ENCODE assay signal across 12 cellular contexts in the genomic region with DNA sequence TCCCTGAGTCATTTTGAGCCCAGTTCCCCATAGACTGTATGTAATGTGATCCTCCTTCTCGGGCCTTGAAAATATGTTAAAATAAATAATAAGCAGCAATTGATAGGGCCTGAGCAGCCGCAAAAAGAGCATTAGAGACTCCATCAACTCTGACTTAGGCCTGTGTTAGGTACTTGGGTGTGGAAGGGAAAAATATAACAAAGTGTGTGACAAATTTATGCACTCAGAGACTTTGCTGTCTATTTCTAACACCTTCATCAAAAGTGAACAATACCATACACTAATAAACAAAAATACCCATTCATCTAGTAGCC. TPM values are rescaled to one million over a fixed set of nuclear protein-coding genes. Genes with fewer than 3 reads are reported as not detected.
A peak's percentile ranks its signal among the peaks of the same experiment; 100 is the strongest.
DNase-seq lines count a peak whose midpoint lies in the region; ATAC-seq and TF ChIP-seq lines count a peak whose summit lies in the region.
"Had no signal": no experiment of that assay in that cellular context is flagged by ENCODE, and none has a peak within 500 bp of the region (broad histone marks: within the 10 kb centered on the region; RNA-seq: fewer than 3 reads in every experiment).

No MANE protein-coding gene starts in this region.

- H3K4me2 ChIP-seq in KMS-11 (no peak overlapping the region), SU-DHL-6 (ENCODE audit: low read depth, low read length, poor library complexity, severe bottlenecking) (no peak overlapping the region)

- H3K9ac ChIP-seq in KMS-11: no peak overlapping the region
- H3K9ac ChIP-seq in SU-DHL-6 (ENCODE audit: low read length): no peak overlapping the region

- intact Hi-C loops in left ventricle myocardium inferior (cut with micrococcal nuclease) (no loop called here), left ventricle myocardium superior (cut with micrococcal nuclease) (no loop called here)

- no peaks in the 10 kb centered on the region for H3F3A ChIP-seq in SU-DHL-6 (ENCODE audit: insufficient read depth)

- no peak overlapping the region for H3K4me3 Mint-ChIP-seq in neural crest cell
- H3K4me3 Mint-ChIP-seq: CD8-positive, alpha-beta memory T cell; T-helper 17 cell had no signal

- no peaks in the 10 kb centered on the region for H3K79me2 ChIP-seq in KMS-11 (ENCODE audit: insufficient read depth, low read depth)
- no peaks in the 10 kb centered on the region for H3K79me2 ChIP-seq in SU-DHL-6 (ENCODE audit: insufficient read depth, low read length)

- H3K9me3 ChIP-seq in left ventricle myocardium inferior (replicated peaks): no peaks in the 10 kb centered on the region
- H3K9me3 ChIP-seq in SU-DHL-6 (ENCODE audit: insufficient read depth, low read length): no peaks in the 10 kb centered on the region
- H3K9me3 ChIP-seq: SJCRH30 had no signal

- H3K4me1 Mint-ChIP-seq in neural crest cell: peaks cover 15% of the 10 kb centered on the region
- H3K4me1 Mint-ChIP-seq: CD8-positive, alpha-beta memory T cell had no signal

- no peak for ATAC-seq in left ventricle myocardium superior

- H3K36me3 ChIP-seq in left ventricle myocardium inferior (no peaks in the 10 kb centered on the region), KMS-11 (ENCODE audit: insufficient read depth) (no peaks in the 10 kb centered on the region), SU-DHL-6 (ENCODE audit: low read length) (no peaks in the 10 kb centered on the region)
- H3K36me3 ChIP-seq: SJCRH30 had no signal

- H4K20me1 ChIP-seq in KMS-11 (ENCODE audit: insufficient read depth): no peaks in the 10 kb centered on the region
- H4K20me1 ChIP-seq in SU-DHL-6 (ENCODE audit: low read depth, low read length): no peaks in the 10 kb centered on the region

- H3K4me3 ChIP-seq in left ventricle myocardium inferior (no peak overlapping the region), KMS-11 (IDR thresholded peaks at IDR 0.05; ENCODE audit: insufficient read depth, low read depth, low read length) (no peak overlapping the region), SU-DHL-6 (ENCODE audit: insufficient read depth, low read length, poor library complexity, severe bottlenecking) (no peak overlapping the region)
- H3K4me3 ChIP-seq: SJCRH30 had no signal

- no peaks in the 10 kb centered on the region for H3K36me3 Mint-ChIP-seq in neural crest cell (ENCODE audit: low read depth)
- H3K36me3 Mint-ChIP-seq: CD8-positive, alpha-beta memory T cell had no signal

- H3K27ac ChIP-seq in left ventricle myocardium inferior (replicated peaks): no peak overlapping the region
- H3K27ac ChIP-seq in KMS-11: no peak overlapping the region
- no peak overlapping the region for H3K27ac ChIP-seq in SU-DHL-6 (ENCODE audit: low read depth, low read length)
- H3K27ac ChIP-seq: SJCRH30 had no signal

- TF ChIP-seq CTCF in left ventricle myocardium inferior (IDR thresholded peaks at IDR 0.05; ENCODE audit: borderline replicate concordance) (peak; percentile 4), KMS-11 (conservative IDR thresholded peaks at IDR 0.05; ENCODE audit: low read depth, low read length) (peak; percentile 51; the same call in 1 of the 2 replicates), SU-DHL-6 (IDR thresholded peaks at IDR 0.05; ENCODE audit: insufficient read depth, low read length, poor library complexity, severe bottlenecking) (peak; percentile 19), neural crest cell (conservative IDR thresholded peaks at IDR 0.05) (peak; percentile 41)

- H3K9me2 ChIP-seq in SU-DHL-6 (replicated peaks; ENCODE audit: insufficient read depth, low read length): no peaks in the 10 kb centered on the region

- no peak overlapping the region for H2AFZ ChIP-seq in KMS-11 (ENCODE audit: low read depth)
- no peak overlapping the region for H2AFZ ChIP-seq in SU-DHL-6 (ENCODE audit: low read depth, low read length, severe bottlenecking)

- H3K27me3 ChIP-seq in left ventricle myocardium inferior (ENCODE audit: low read depth) (peaks cover 32% of the 10 kb centered on the region), KMS-11 (ENCODE audit: insufficient read depth, low read depth) (no peaks in the 10 kb centered on the region), SU-DHL-6 (ENCODE audit: low read length) (no peaks in the 10 kb centered on the region)
- H3K27me3 ChIP-seq: SJCRH30 had no signal

- no peak for DNase-seq in left ventricle myocardium inferior
- no peak for DNase-seq in left ventricle myocardium superior
- no peak for DNase-seq in neural crest cell (ENCODE audit: low read depth, low spot score)
- no peak for DNase-seq in GF-D8 (lab: John Stamatoyannopoulos, UW)
- no peak for DNase-seq in NCI-H146 (lab: John Stamatoyannopoulos, UW)
- no peak for DNase-seq in EL
- DNase-seq: T-helper 17 cell had no signal

- H3K27ac Mint-ChIP-seq in neural crest cell (ENCODE audit: unreplicated experiment): no peak overlapping the region
- H3K27ac Mint-ChIP-seq: CD8-positive, alpha-beta memory T cell; T-helper 17 cell had no signal

- H3K4me1 ChIP-seq in left ventricle myocardium inferior: peaks cover 3% of the 10 kb centered on the region
- no peaks in the 10 kb centered on the region for H3K4me1 ChIP-seq in KMS-11 (ENCODE audit: low read depth, poor library complexity, severe bottlenecking)
- H3K4me1 ChIP-seq: SJCRH30 had no signal

- no peaks in the 10 kb centered on the region for H3K9me3 Mint-ChIP-seq in neural crest cell
- H3K9me3 Mint-ChIP-seq: CD8-positive, alpha-beta memory T cell had no signal

- no peaks in the 10 kb centered on the region for H3K27me3 Mint-ChIP-seq in neural crest cell (ENCODE audit: low read depth)

RNA-seq across cellular contexts. Expression of gene HABP2, which starts 31.4 kb away (rescaled TPM):
- total RNA-seq in left ventricle myocardium inferior (not detected), left ventricle myocardium superior (not detected), neural crest cell (not detected in 2 replicates)
- total RNA-seq: CD8-positive, alpha-beta memory T cell; LHCN-M2; SJCRH30; T-helper 17 cell had no signal
